11 cellular contexts compared by ENCODE assay signal in genomic region chr18:76208632-76209308, GRCh38.
DNase-seq lines count a peak whose midpoint lies in the region; ATAC-seq, FAIRE-seq and TF ChIP-seq lines count a peak whose summit lies in the region.
"Had no signal": no experiment of that assay in that cellular context is flagged by ENCODE, and none has a peak within 500 bp of the region (broad histone marks: within the 10 kb centered on the region; RNA-seq: fewer than 3 reads in every experiment).

No MANE protein-coding gene starts in this region.

- peak overlapping the region; percentile 45 for H3K27ac Mint-ChIP-seq in activated CD4-positive, alpha-beta T cell treated with anti-CD3 and anti-CD28 coated beads, Interleukin-2, amount 10 ng/mL, durations not matched to agents 24 days and 14 days
- H3K27ac Mint-ChIP-seq in activated CD4-positive, alpha-beta T cell treated with anti-CD3 and anti-CD28 coated beads, Interleukin-2, amount 10 ng/mL, durations not matched to agents 7 days and 5 days = no peak overlapping the region
- no peak overlapping the region for H3K27ac Mint-ChIP-seq in type B pancreatic cell
- H3K27ac Mint-ChIP-seq: memory B cell had no signal

- no peaks in the 10 kb centered on the region for H3K79me2 ChIP-seq in keratinocyte (ENCODE audit: control insufficient read depth, insufficient read depth, low read length)

- H3K9ac ChIP-seq in keratinocyte (ENCODE audit: control insufficient read depth, extremely low read depth, insufficient read depth, low read length) = no peak overlapping the region

- H3K9me3 Mint-ChIP-seq in activated CD4-positive, alpha-beta T cell treated with anti-CD3 and anti-CD28 coated beads, Interleukin-2, amount 10 ng/mL, durations not matched to agents 24 days and 14 days = no peaks in the 10 kb centered on the region
- peaks cover 2% of the 10 kb centered on the region for H3K9me3 Mint-ChIP-seq in activated CD4-positive, alpha-beta T cell treated with anti-CD3 and anti-CD28 coated beads, Interleukin-2, amount 10 ng/mL, durations not matched to agents 7 days and 5 days
- peaks cover 5% of the 10 kb centered on the region for H3K9me3 Mint-ChIP-seq in type B pancreatic cell

- H3K36me3 Mint-ChIP-seq in activated CD4-positive, alpha-beta T cell treated with anti-CD3 and anti-CD28 coated beads, Interleukin-2, amount 10 ng/mL, durations not matched to agents 24 days and 14 days (ENCODE audit: low read depth) = no peaks in the 10 kb centered on the region
- no peaks in the 10 kb centered on the region for H3K36me3 Mint-ChIP-seq in activated CD4-positive, alpha-beta T cell treated with anti-CD3 and anti-CD28 coated beads, Interleukin-2, amount 10 ng/mL, durations not matched to agents 7 days and 5 days (ENCODE audit: low read depth)
- H3K36me3 Mint-ChIP-seq in type B pancreatic cell = no peaks in the 10 kb centered on the region
- H3K36me3 Mint-ChIP-seq: memory B cell had no signal

- peak overlapping the region; percentile 35 for H3K4me3 Mint-ChIP-seq in activated CD4-positive, alpha-beta T cell treated with anti-CD3 and anti-CD28 coated beads, Interleukin-2, amount 10 ng/mL, durations not matched to agents 24 days and 14 days
- H3K4me3 Mint-ChIP-seq in activated CD4-positive, alpha-beta T cell treated with anti-CD3 and anti-CD28 coated beads, Interleukin-2, amount 10 ng/mL, durations not matched to agents 7 days and 5 days = no peak overlapping the region
- peak overlapping the region; percentile 65 for H3K4me3 Mint-ChIP-seq in type B pancreatic cell
- H3K4me3 Mint-ChIP-seq: memory B cell had no signal

- TF ChIP-seq CTCF in keratinocyte (optimal IDR thresholded peaks at IDR 0.05 in 1 of 3, IDR thresholded peaks at IDR 0.05 in 1 of 3, conservative IDR thresholded peaks at IDR 0.05 in 1 of 3; ENCODE audit: extremely low read depth in 1 of 3, insufficient read depth in 2 of 3, low read length in 3 of 3) = no peak
- TF ChIP-seq CTCF in type B pancreatic cell (conservative IDR thresholded peaks at IDR 0.05) = no peak

- no peaks in the 10 kb centered on the region for H3K9me1 ChIP-seq in keratinocyte (ENCODE audit: control insufficient read depth, extremely low read depth, insufficient read depth, low read length)

- POLR2A ChIA-PET in activated CD4-positive, alpha-beta T cell treated with anti-CD3 and anti-CD28 coated beads, Interleukin-2, amount 10 ng/mL, durations not matched to agents 7 days and 5 days (lab: Charles Lee) = no interaction called here

- ATAC-seq in GM19328 (IDR thresholded peaks at IDR 0.05; ENCODE audit: unreplicated experiment) = no peak
- ATAC-seq: K562 had no signal

- H3K27ac ChIP-seq in keratinocyte (ENCODE audit: control insufficient read depth, insufficient read depth, low read length) = no peak overlapping the region

- no peak overlapping the region for H3K4me3 ChIP-seq in keratinocyte (ENCODE audit: control insufficient read depth in 2 of 3, extremely low read depth in 1 of 3, insufficient read depth in 2 of 3, low read depth in 1 of 3, low read length in 3 of 3)
- H3K4me3 ChIP-seq: K562 had no signal

- H3K36me3 ChIP-seq in keratinocyte (ENCODE audit: control insufficient read depth in 2 of 2, extremely low read depth in 1 of 2, insufficient read depth in 2 of 2, low read length in 2 of 2) = no peaks in the 10 kb centered on the region

- dilution Hi-C loops in keratinocyte (cut with MboI; ENCODE audit: extremely low pct_ligation_motif_present, low sequenced_read_pairs) = no loop called here

- CTCF ChIA-PET in activated CD4-positive, alpha-beta T cell treated with anti-CD3 and anti-CD28 coated beads, Interleukin-2, amount 10 ng/mL, durations not matched to agents 7 days and 5 days (lab: Charles Lee) = no interaction called here

- H4K20me1 ChIP-seq in keratinocyte (ENCODE audit: control insufficient read depth, extremely low read depth, insufficient read depth, low read length) = no peaks in the 10 kb centered on the region

- peaks cover 3% of the 10 kb centered on the region for H3K4me1 ChIP-seq in keratinocyte (ENCODE audit: control insufficient read depth, extremely low read depth, insufficient read depth, low read length)

- no peak for FAIRE-seq in keratinocyte (lab: Jason Lieb, UNC)
- FAIRE-seq: K562 had no signal

- H2AFZ ChIP-seq in keratinocyte (ENCODE audit: control insufficient read depth, low read length) = no peak overlapping the region

- DNase-seq in activated CD4-positive, alpha-beta T cell treated with anti-CD3 and anti-CD28 coated beads, Interleukin-2, amount 10 ng/mL, durations not matched to agents 24 days and 14 days = no peak
- no peak for DNase-seq in activated CD4-positive, alpha-beta T cell treated with anti-CD3 and anti-CD28 coated beads, Interleukin-2, amount 10 ng/mL, durations not matched to agents 7 days and 5 days
- peak; percentile 64 for DNase-seq in NCI-H748 treated with DMSO at 0.1 percent for 48 hours (lab: John Stamatoyannopoulos, UW)
- DNase-seq in keratinocyte (ENCODE audit: low read depth, low spot score) = no peak
- no peak for DNase-seq in type B pancreatic cell (ENCODE audit: extremely low spot score, unreplicated experiment)
- no peak for DNase-seq in effector CD8-positive, alpha-beta T cell (lab: John Stamatoyannopoulos, UW)
- DNase-seq in cortex of kidney (lab: John Stamatoyannopoulos, UW) = no peak
- DNase-seq: NCI-H526 treated with DMSO at 0.1 percent for 48 hours had no signal

- no peaks in the 10 kb centered on the region for H3K27me3 ChIP-seq in keratinocyte (ENCODE audit: control insufficient read depth, extremely low read depth, insufficient read depth, low read length)

- no peaks in the 10 kb centered on the region for H3K9me3 ChIP-seq in keratinocyte (ENCODE audit: control insufficient read depth, low read depth, low read length)

- peaks cover 2% of the 10 kb centered on the region for H3K4me1 Mint-ChIP-seq in activated CD4-positive, alpha-beta T cell treated with anti-CD3 and anti-CD28 coated beads, Interleukin-2, amount 10 ng/mL, durations not matched to agents 24 days and 14 days
- H3K4me1 Mint-ChIP-seq in activated CD4-positive, alpha-beta T cell treated with anti-CD3 and anti-CD28 coated beads, Interleukin-2, amount 10 ng/mL, durations not matched to agents 7 days and 5 days = peaks cover 19% of the 10 kb centered on the region
- H3K4me1 Mint-ChIP-seq in type B pancreatic cell (ENCODE audit: unreplicated experiment) = peaks cover 21% of the 10 kb centered on the region
- H3K4me1 Mint-ChIP-seq: memory B cell had no signal

- H3K27me3 Mint-ChIP-seq in activated CD4-positive, alpha-beta T cell treated with anti-CD3 and anti-CD28 coated beads, Interleukin-2, amount 10 ng/mL, durations not matched to agents 24 days and 14 days = peaks cover 14% of the 10 kb centered on the region
- H3K27me3 Mint-ChIP-seq in activated CD4-positive, alpha-beta T cell treated with anti-CD3 and anti-CD28 coated beads, Interleukin-2, amount 10 ng/mL, durations not matched to agents 7 days and 5 days = no peaks in the 10 kb centered on the region
- peaks cover 55% of the 10 kb centered on the region for H3K27me3 Mint-ChIP-seq in type B pancreatic cell

- intact Hi-C loops in activated CD4-positive, alpha-beta T cell treated with anti-CD3 and anti-CD28 coated beads, Interleukin-2, amount 10 ng/mL, durations not matched to agents 24 days and 14 days (cut with micrococcal nuclease) = no loop called here

- peak overlapping the region; percentile 36 for H3K4me2 ChIP-seq in keratinocyte (ENCODE audit: control insufficient read depth, extremely low read depth, insufficient read depth, low read depth, low read length)
